1 cellular context compared by ENCODE assay signal in genomic region chr1:168693872-168694238, GRCh38.
TF ChIP-seq lines count a peak whose summit lies in the region.

No MANE protein-coding gene starts in this region.

TF ChIP-seq in HepG2, 621 proteins besides CTCF, POLR2A, EP300 and RAD21 (continued from another document):
- TF ChIP-seq ZBTB46 (CRISPR knock-in tag; IDR thresholded peaks at IDR 0.05; ENCODE audit: borderline replicate concordance) (no peak), ZNF550 (CRISPR knock-in tag; IDR thresholded peaks at IDR 0.05; ENCODE audit: borderline replicate concordance) (no peak), SETDB1 (CRISPR knock-in tag; IDR thresholded peaks at IDR 0.05; ENCODE audit: borderline replicate concordance) (no peak), CBX1 (IDR thresholded peaks at IDR 0.05; ENCODE audit: low read depth) (no peak), ZNF280B (CRISPR knock-in tag; IDR thresholded peaks at IDR 0.05; ENCODE audit: borderline replicate concordance) (no peak), HMGXB4 (CRISPR knock-in tag; IDR thresholded peaks at IDR 0.05; ENCODE audit: borderline replicate concordance in 1 of 2, low read depth in 1 of 2) (no peak), BCL6 (CRISPR knock-in tag; IDR thresholded peaks at IDR 0.05) (no peak), ZNF569 (CRISPR knock-in tag; IDR thresholded peaks at IDR 0.05; ENCODE audit: borderline replicate concordance) (no peak), ZNF597 (CRISPR knock-in tag; IDR thresholded peaks at IDR 0.05) (no peak), TERF1 (CRISPR knock-in tag; IDR thresholded peaks at IDR 0.05) (no peak), ZHX2 (IDR thresholded peaks at IDR 0.05; ENCODE audit: low read depth) (no peak), ZHX2 (CRISPR knock-in tag; IDR thresholded peaks at IDR 0.05; ENCODE audit: borderline replicate concordance) (no peak), ZNF646 (CRISPR knock-in tag; IDR thresholded peaks at IDR 0.05) (no peak), HMGA1 (CRISPR knock-in tag; conservative IDR thresholded peaks at IDR 0.05) (no peak), ZNF513 (CRISPR knock-in tag; conservative IDR thresholded peaks at IDR 0.05) (no peak), NKX3-1 (CRISPR knock-in tag; IDR thresholded peaks at IDR 0.05) (no peak), ZNF772 (CRISPR knock-in tag; IDR thresholded peaks at IDR 0.05) (no peak), ELF1 (CRISPR knock-in tag; IDR thresholded peaks at IDR 0.05) (no peak), ZNF652 (CRISPR knock-in tag; IDR thresholded peaks at IDR 0.05; ENCODE audit: borderline replicate concordance, low read depth) (no peak), CCAR2 (optimal IDR thresholded peaks at IDR 0.05; ENCODE audit: low read depth, low read length) (no peak)
